In genomic region chr6:37308084-37308817, GRCh38 we compare ENCODE assay signal across 10 cellular contexts. TPM values are rescaled to one million over a fixed set of nuclear protein-coding genes. Genes with fewer than 3 reads are reported as not detected.
DNase-seq lines count a peak whose midpoint lies in the region; ATAC-seq and TF ChIP-seq lines count a peak whose summit lies in the region.
"Had no signal": no experiment of that assay in that cellular context is flagged by ENCODE, and none has a peak within 500 bp of the region (broad histone marks: within the 10 kb centered on the region; RNA-seq: fewer than 3 reads in every experiment).

No MANE protein-coding gene starts in this region.

- DNase-seq in HCEC 1CT (peak; percentile 7), NCI-H2227 (lab: John Stamatoyannopoulos, UW; ENCODE audit: unreplicated experiment) (peak; percentile 93), erythroblast (lab: John Stamatoyannopoulos, UW) (peak; percentile 19 to 53), retina (peak; percentile 54)
- DNase-seq in central memory CD4-positive, alpha-beta T cell, result no peak
- DNase-seq: activated CD8-positive, alpha-beta T cell treated with anti-CD3 and anti-CD28 coated beads for 36 hours; GF-D8 had no signal

- no peak for TF ChIP-seq POLR2A in erythroblast (IDR thresholded peaks at IDR 0.05; ENCODE audit: low read length)

- ATAC-seq in HG03565 (IDR thresholded peaks at IDR 0.05; ENCODE audit: unreplicated experiment), result no peak
- ATAC-seq in esophagus mucosa, result no peak
- ATAC-seq in GM18511 (IDR thresholded peaks at IDR 0.05; ENCODE audit: unreplicated experiment), result no peak
- ATAC-seq: activated CD8-positive, alpha-beta T cell treated with anti-CD3 and anti-CD28 coated beads for 36 hours had no signal

RNA-seq across cellular contexts. Expression of gene RNF8, which starts 45.5 kb away (rescaled TPM):
- total RNA-seq in esophagus mucosa, result 19.0 TPM

RNA-seq across cellular contexts. Expression of gene TMEM217, which starts 50.3 kb away (rescaled TPM):
- 0.84 TPM for total RNA-seq in esophagus mucosa

RNA-seq across cellular contexts. Expression of gene TBC1D22B, which starts 50.7 kb away (rescaled TPM):
- 10.0 TPM for total RNA-seq in esophagus mucosa
